In genomic region chr4:71406459-71406963, GRCh38 we compare ENCODE assay signal across 1 cellular context.
TF ChIP-seq lines count a peak whose summit lies in the region.

No MANE protein-coding gene starts in this region.

TF ChIP-seq in SK-N-SH, 30 proteins besides CTCF, POLR2A, EP300 and RAD21 (continued from another document):
- no peak for TF ChIP-seq ZBTB33 (IDR thresholded peaks at IDR 0.05; ENCODE audit: borderline replicate concordance, low read depth)
TF ChIP-seq in SK-N-SH: peak in this region for 0.
